Comparison of ENCODE assay signal across 8 cellular contexts in the genomic region with DNA sequence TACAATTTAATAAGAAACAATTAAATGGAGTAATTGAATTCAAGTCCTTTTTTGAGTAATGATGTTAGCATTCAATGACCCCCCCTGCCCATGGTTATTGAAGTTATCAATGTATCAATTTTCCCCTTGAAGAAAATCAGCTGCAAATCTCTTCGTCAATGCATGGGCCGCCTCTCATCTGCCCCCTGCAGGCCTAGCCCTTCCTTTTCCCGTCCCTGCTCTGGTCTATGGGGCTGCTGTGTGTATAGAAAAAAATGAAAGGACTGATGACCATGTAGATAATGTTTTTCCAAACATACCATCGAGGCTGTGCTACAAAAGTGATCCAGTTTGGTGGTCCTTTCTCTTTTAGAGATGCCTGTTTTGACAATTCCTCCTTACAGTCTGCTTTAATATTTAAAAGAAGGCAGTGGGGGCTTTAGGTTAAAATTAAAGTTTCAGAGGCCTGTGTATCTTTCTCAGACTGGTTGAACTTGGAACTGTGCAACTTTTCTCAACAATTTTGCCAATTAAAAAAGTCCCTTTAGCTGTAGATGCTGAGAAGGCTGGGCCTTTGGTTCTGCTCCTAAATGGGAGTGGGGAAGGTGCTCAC.
DNase-seq lines count a peak whose midpoint lies in the region; ATAC-seq and TF ChIP-seq lines count a peak whose summit lies in the region.

No MANE protein-coding gene starts in this region.

- no peak overlapping the region for H3K27ac ChIP-seq in upper lobe of left lung

- TF ChIP-seq CTCF in upper lobe of left lung (IDR thresholded peaks at IDR 0.05): no peak

- peaks cover 3% of the 10 kb centered on the region for H3K36me3 Mint-ChIP-seq in activated CD8-positive, alpha-beta memory T cell treated with anti-CD3 and anti-CD28 coated beads, Interleukin-2, amount 10 ng/mL, durations not matched to agents 7 days and 5 days

- no peak overlapping the region for H3K4me3 ChIP-seq in upper lobe of left lung

- no peak overlapping the region for H3K4me3 Mint-ChIP-seq in activated CD8-positive, alpha-beta memory T cell treated with anti-CD3 and anti-CD28 coated beads, Interleukin-2, amount 10 ng/mL, durations not matched to agents 7 days and 5 days

- H3K9me3 ChIP-seq in upper lobe of left lung: no peaks in the 10 kb centered on the region

- TF ChIP-seq POLR2A in erythroblast (IDR thresholded peaks at IDR 0.05; ENCODE audit: low read length) (no peak), upper lobe of left lung (IDR thresholded peaks at IDR 0.05) (no peak)

- no peaks in the 10 kb centered on the region for H3K36me3 ChIP-seq in upper lobe of left lung

- in situ Hi-C loops in SK-MEL-5 (cut with HindIII; ENCODE audit: low pct_unique_long_range_greater_than_20kb, low sequenced_read_pairs): loop anchor here (25.0 kb wide), 1 partner anchor 194 kb away; no protein-coding TSS in a partner anchor

- H3K4me1 Mint-ChIP-seq in activated CD8-positive, alpha-beta memory T cell treated with anti-CD3 and anti-CD28 coated beads, Interleukin-2, amount 10 ng/mL, durations not matched to agents 7 days and 5 days: peaks cover 62% of the 10 kb centered on the region

- no peak for TF ChIP-seq EP300 in upper lobe of left lung (IDR thresholded peaks at IDR 0.05)

- peaks cover 4 to 10% (median 5%) of the 10 kb centered on the region in 4 donors for H3K4me1 ChIP-seq in upper lobe of left lung

- no peaks in the 10 kb centered on the region for H3K9me3 Mint-ChIP-seq in activated CD8-positive, alpha-beta memory T cell treated with anti-CD3 and anti-CD28 coated beads, Interleukin-2, amount 10 ng/mL, durations not matched to agents 7 days and 5 days (ENCODE audit: low read depth)

- DNase-seq in activated CD8-positive, alpha-beta memory T cell treated with anti-CD3 and anti-CD28 coated beads, Interleukin-2, amount 10 ng/mL, durations not matched to agents 7 days and 5 days: peak; percentile 78
- no peak for DNase-seq in activated CD8-positive, alpha-beta memory T cell treated with anti-CD3 and anti-CD28 coated beads for 24 hours
- peak; percentile 70 for DNase-seq in SK-MEL-5 (ENCODE audit: low read depth, low spot score)
- peak; percentile 37 to 45 for DNase-seq in erythroblast (lab: John Stamatoyannopoulos, UW)
- DNase-seq in stimulated activated CD4-positive, alpha-beta T cell treated with anti-CD3 and anti-CD28 coated beads, Interleukin-4, amount 100 ng/mL, for 1 hour: peak; percentile 39
- DNase-seq in upper lobe of left lung: no peak

- WGBS in upper lobe of left lung, 2 donors: 31 to 38% methylated on average over 4 of the region's 4 CpGs

- peak; percentile 59 for ATAC-seq in activated CD8-positive, alpha-beta memory T cell treated with anti-CD3 and anti-CD28 coated beads, Interleukin-2, amount 10 ng/mL, durations not matched to agents 7 days and 5 days
- ATAC-seq in HG02970 (IDR thresholded peaks at IDR 0.05; ENCODE audit: low FRiP score, unreplicated experiment): peak; percentile 52
- no peak for ATAC-seq in HG03108 (IDR thresholded peaks at IDR 0.05; ENCODE audit: unreplicated experiment)
- ATAC-seq in upper lobe of left lung (ENCODE audit: low FRiP score in 2 of 2): no peak

- H3K27me3 ChIP-seq in upper lobe of left lung: peaks cover 0 to 7% (median 3%) of the 10 kb centered on the region in 4 donors

- H3K27me3 Mint-ChIP-seq in activated CD8-positive, alpha-beta memory T cell treated with anti-CD3 and anti-CD28 coated beads, Interleukin-2, amount 10 ng/mL, durations not matched to agents 7 days and 5 days: peaks cover 6% of the 10 kb centered on the region

- CTCF ChIA-PET in activated CD8-positive, alpha-beta memory T cell treated with anti-CD3 and anti-CD28 coated beads, Interleukin-2, amount 10 ng/mL, durations not matched to agents 7 days and 5 days (lab: Charles Lee): interaction anchor here (0.8 to 5.5 kb wide), 10 partner anchors 10 to 177 kb away, joined by 3 to 24 read pairs (median 8); no protein-coding TSS in a partner anchor

- H3K27ac Mint-ChIP-seq in activated CD8-positive, alpha-beta memory T cell treated with anti-CD3 and anti-CD28 coated beads, Interleukin-2, amount 10 ng/mL, durations not matched to agents 7 days and 5 days: peak overlapping the region; percentile 29

Comparison
In these comparisons a context has a peak if more than half of its experiments do, and no peak if none do; other contexts are left out.
1. DNase-seq: peak in activated CD8-positive, alpha-beta memory T cell treated with anti-CD3 and anti-CD28 coated beads, Interleukin-2, amount 10 ng/mL, durations not matched to agents 7 days and 5 days (single experiment), SK-MEL-5 (single experiment), erythroblast (2 of 2) and stimulated activated CD4-positive, alpha-beta T cell treated with anti-CD3 and anti-CD28 coated beads, Interleukin-4, amount 100 ng/mL, for 1 hour (single experiment); none in activated CD8-positive, alpha-beta memory T cell treated with anti-CD3 and anti-CD28 coated beads for 24 hours (single experiment) and upper lobe of left lung (0 of 2).
2. ATAC-seq: peak in activated CD8-positive, alpha-beta memory T cell treated with anti-CD3 and anti-CD28 coated beads, Interleukin-2, amount 10 ng/mL, durations not matched to agents 7 days and 5 days (single experiment) and HG02970 (single experiment); none in HG03108 (single experiment) and upper lobe of left lung (0 of 2).